8 cellular contexts compared by ENCODE assay signal in genomic region chr14:68795602-68796417, GRCh38. TPM values are rescaled to one million over a fixed set of nuclear protein-coding genes. Genes with fewer than 3 reads are reported as not detected.
A peak's percentile ranks its signal among the peaks of the same experiment; 100 is the strongest.
DNase-seq lines count a peak whose midpoint lies in the region; ATAC-seq and TF ChIP-seq lines count a peak whose summit lies in the region.

No MANE protein-coding gene starts in this region.

- no peaks in the 10 kb centered on the region for H3K9me3 ChIP-seq in muscle layer of duodenum (ENCODE audit: control insufficient read depth in 1 of 2, low read length in 2 of 2)

- in situ Hi-C loops in GM13977 (cut with MboI; ENCODE audit: low pct_unique_long_range_greater_than_20kb, low sequenced_read_pairs, unreplicated experiment) = no loop called here

- DNase-seq in A172 (ENCODE audit: low spot score) = peak; percentile 40
- peak; percentile 86 for DNase-seq in GM13977 (ENCODE audit: low spot score)
- peak; percentile 50 for DNase-seq in NCI-H510A (lab: John Stamatoyannopoulos, UW)
- DNase-seq in activated T-cell treated with anti-CD3 and anti-CD28 coated beads for 48 hours (ENCODE audit: low read depth) = peak; percentile 79
- DNase-seq in erythroblast (lab: John Stamatoyannopoulos, UW) = peak; percentile 86 to 91
- peak; percentile 81 for DNase-seq in stimulated activated naive CD4-positive, alpha-beta T cell treated with Interleukin-2 at 50 U/mL for 16 hours (lab: John Stamatoyannopoulos, UW)

- peak; percentile 90 for TF ChIP-seq POLR2A in erythroblast (IDR thresholded peaks at IDR 0.05; ENCODE audit: low read length)

- TF ChIP-seq CTCF in GM13977 (IDR thresholded peaks at IDR 0.05; ENCODE audit: extremely low read depth, insufficient read depth, missing control alignments) = peak; percentile 61

- peaks cover under 1 to 26% of the 10 kb centered on the region in 2 donors for H3K36me3 ChIP-seq in muscle layer of duodenum (ENCODE audit: control insufficient read depth in 1 of 2, insufficient read depth in 2 of 2, low read length in 2 of 2)

- H3K4me3 ChIP-seq in muscle layer of duodenum (ENCODE audit: low read depth in 1 of 2, low read length in 2 of 2) = peak overlapping the region; percentile 99 to 100

- no peaks in the 10 kb centered on the region for H3K27me3 ChIP-seq in muscle layer of duodenum (ENCODE audit: low read depth, low read length)

- peak; percentile 36 for ATAC-seq in HG02884 (IDR thresholded peaks at IDR 0.05; ENCODE audit: unreplicated experiment)

- H3K27ac ChIP-seq in muscle layer of duodenum (ENCODE audit: low read length) = peak overlapping the region; percentile 100

- H3K4me1 ChIP-seq in muscle layer of duodenum (ENCODE audit: control insufficient read depth in 1 of 2, insufficient read depth in 2 of 2, low read length in 2 of 2) = no peaks in the 10 kb centered on the region

RNA-seq across cellular contexts. Expression of gene ZFP36L1, which starts 2.9 kb away (rescaled TPM):
- total RNA-seq in A172 (2014; rRNA removed; shearing (Covaris generic)) = 39.7 and 49.7 TPM in 2 replicates

Comparison
In these comparisons a context has a peak if more than half of its experiments do, and no peak if none do; other contexts are left out.
1. Peak in every context shown above with its lines: DNase-seq, ATAC-seq, H3K4me3 ChIP-seq and H3K27ac ChIP-seq.